ENCODE assay signal across 12 cellular contexts in the genomic region with DNA sequence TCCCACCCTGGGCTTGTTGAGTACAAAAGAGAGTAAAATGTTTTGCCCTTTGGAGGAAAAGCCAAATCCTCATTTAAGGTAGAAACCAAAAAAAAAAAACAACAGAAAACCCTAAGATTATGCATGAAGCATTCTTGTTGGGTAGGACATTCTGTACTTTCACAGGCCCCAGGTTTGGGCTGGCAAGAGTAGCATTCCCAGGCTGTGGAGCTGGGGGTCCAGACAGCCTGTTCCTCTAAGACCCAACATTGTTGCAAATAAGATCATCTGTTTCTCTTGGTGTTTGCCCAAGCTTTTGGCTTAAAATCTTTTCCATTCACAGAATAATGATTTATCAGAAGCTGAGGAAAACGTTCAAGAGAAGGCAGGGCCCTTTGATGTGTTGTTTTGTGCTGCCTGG.
DNase-seq lines count a peak whose midpoint lies in the region; ATAC-seq and TF ChIP-seq lines count a peak whose summit lies in the region.
"Had no signal": no experiment of that assay in that cellular context is flagged by ENCODE, and none has a peak within 500 bp of the region (broad histone marks: within the 10 kb centered on the region; RNA-seq: fewer than 3 reads in every experiment).

No MANE protein-coding gene starts in this region.

- no peaks in the 10 kb centered on the region for H3K27me3 Mint-ChIP-seq in activated T-cell treated with anti-CD3 and anti-CD28 coated beads, Interleukin-2, amount 50 U/mL, for 72 hours (ENCODE audit: low read depth)
- H3K27me3 Mint-ChIP-seq in activated naive CD8-positive, alpha-beta T cell treated with anti-CD3 and anti-CD28 coated beads, Interleukin-2, amount 10 ng/mL, durations not matched to agents 7 days and 5 days: no peaks in the 10 kb centered on the region

- TF ChIP-seq CTCF in thoracic aorta (IDR thresholded peaks at IDR 0.05) (no peak), psoas muscle (IDR thresholded peaks at IDR 0.05) (no peak)

- H3K27me3 ChIP-seq in thoracic aorta (replicated peaks; ENCODE audit: insufficient read depth) (no peaks in the 10 kb centered on the region), psoas muscle (ENCODE audit: insufficient read depth in 3 of 3, low read length in 2 of 3) (no peaks in the 10 kb centered on the region)

- ATAC-seq in activated T-cell treated with anti-CD3 and anti-CD28 coated beads, Interleukin-2, amount 50 U/mL, for 72 hours (replicated peaks in 1 of 2): no peak
- ATAC-seq in activated naive CD8-positive, alpha-beta T cell treated with anti-CD3 and anti-CD28 coated beads, Interleukin-2, amount 10 ng/mL, durations not matched to agents 7 days and 5 days (ENCODE audit: low read depth): no peak
- peak; percentile 51 for ATAC-seq in thoracic aorta (ENCODE audit: insufficient number of reproducible peaks, low FRiP score, low read depth)
- ATAC-seq in psoas muscle: no peak

- H3K27ac ChIP-seq in thoracic aorta (peak overlapping the region; percentile 95 to 98), psoas muscle (no peak overlapping the region)

- DNase-seq in activated T-cell treated with anti-CD3 and anti-CD28 coated beads, Interleukin-2, amount 50 U/mL, for 72 hours: no peak
- DNase-seq in activated T-cell treated with anti-CD3 and anti-CD28 coated beads, Interleukin-2, amount 50 U/mL, for 48 hours: no peak
- DNase-seq in activated naive CD8-positive, alpha-beta T cell treated with anti-CD3 and anti-CD28 coated beads, Interleukin-2, amount 10 ng/mL, durations not matched to agents 7 days and 5 days: no peak
- peak; percentile 70 for DNase-seq in iris pigment epithelial cell (ENCODE audit: low read depth)
- peak; percentile 44 for DNase-seq in thoracic aorta (ENCODE audit: low spot score)
- DNase-seq in NCI-H526 treated with DMSO at 0.1 percent for 48 hours (lab: John Stamatoyannopoulos, UW): no peak
- DNase-seq in psoas muscle: no peak
- no peak for DNase-seq in SIG-M5 (lab: John Stamatoyannopoulos, UW)
- DNase-seq: activated naive CD4-positive, alpha-beta T cell treated with anti-CD3 and anti-CD28 coated beads, Interleukin-2, amount 50 U/mL, for 16 hours; NCI-H1436; retina; SHP77 treated with DMSO at 0.1 percent for 48 hours had no signal

- peak overlapping the region; percentile 66 for H3K27ac Mint-ChIP-seq in activated T-cell treated with anti-CD3 and anti-CD28 coated beads, Interleukin-2, amount 50 U/mL, for 72 hours
- peak overlapping the region; percentile 21 for H3K27ac Mint-ChIP-seq in activated naive CD8-positive, alpha-beta T cell treated with anti-CD3 and anti-CD28 coated beads, Interleukin-2, amount 10 ng/mL, durations not matched to agents 7 days and 5 days

- peaks cover 42 to 97% of the 10 kb centered on the region in 2 donors for H3K4me1 ChIP-seq in thoracic aorta (ENCODE audit: control insufficient read depth in 1 of 2, low read depth in 2 of 2)
- H3K4me1 ChIP-seq in psoas muscle: peaks cover 9% of the 10 kb centered on the region

- no peaks in the 10 kb centered on the region for H3K9me3 Mint-ChIP-seq in activated T-cell treated with anti-CD3 and anti-CD28 coated beads, Interleukin-2, amount 50 U/mL, for 72 hours
- no peaks in the 10 kb centered on the region for H3K9me3 Mint-ChIP-seq in activated naive CD8-positive, alpha-beta T cell treated with anti-CD3 and anti-CD28 coated beads, Interleukin-2, amount 10 ng/mL, durations not matched to agents 7 days and 5 days

- peaks cover 20 to 63% of the 10 kb centered on the region in 2 donors for H3K36me3 Mint-ChIP-seq in activated T-cell treated with anti-CD3 and anti-CD28 coated beads, Interleukin-2, amount 50 U/mL, for 72 hours (ENCODE audit: insufficient read depth in 2 of 2)
- peaks cover 33% of the 10 kb centered on the region for H3K36me3 Mint-ChIP-seq in activated naive CD8-positive, alpha-beta T cell treated with anti-CD3 and anti-CD28 coated beads, Interleukin-2, amount 10 ng/mL, durations not matched to agents 7 days and 5 days

- WGBS in psoas muscle, 3 donors: 54 to 64% (median 60%) methylated on average over 1 of the region's 1 CpG

- POLR2A ChIA-PET in activated naive CD8-positive, alpha-beta T cell treated with anti-CD3 and anti-CD28 coated beads, Interleukin-2, amount 10 ng/mL, durations not matched to agents 7 days and 5 days (lab: Charles Lee): interaction anchor here (0.8 kb wide), 1 partner anchor 9 kb away, joined by 5 read pairs; no protein-coding TSS in a partner anchor

- H3K9me3 ChIP-seq in thoracic aorta (no peaks in the 10 kb centered on the region), psoas muscle (no peaks in the 10 kb centered on the region)

- intact Hi-C loops in psoas muscle (cut with DNase I): loop anchor here (2.0 to 5.0 kb wide), 2 partner anchors 112 to 187 kb away; no protein-coding TSS in a partner anchor

- H3K36me3 ChIP-seq in thoracic aorta (peaks cover 38% of the 10 kb centered on the region), psoas muscle (ENCODE audit: insufficient read depth in 1 of 2, low read depth in 1 of 2) (peaks cover 0 to 8% of the 10 kb centered on the region in 2 donors)

- H3K4me1 Mint-ChIP-seq in activated T-cell treated with anti-CD3 and anti-CD28 coated beads, Interleukin-2, amount 50 U/mL, for 72 hours (ENCODE audit: low read depth): peaks cover 66% of the 10 kb centered on the region
- H3K4me1 Mint-ChIP-seq in activated naive CD8-positive, alpha-beta T cell treated with anti-CD3 and anti-CD28 coated beads, Interleukin-2, amount 10 ng/mL, durations not matched to agents 7 days and 5 days: peaks cover 21% of the 10 kb centered on the region

- H3K4me3 ChIP-seq in thoracic aorta: peak overlapping the region; percentile 12
- H3K4me3 ChIP-seq in psoas muscle: no peak overlapping the region

- H3K4me3 Mint-ChIP-seq in activated T-cell treated with anti-CD3 and anti-CD28 coated beads, Interleukin-2, amount 50 U/mL, for 72 hours: peak overlapping the region in 1 of 2 donors; percentile 50
- H3K4me3 Mint-ChIP-seq in activated naive CD8-positive, alpha-beta T cell treated with anti-CD3 and anti-CD28 coated beads, Interleukin-2, amount 10 ng/mL, durations not matched to agents 7 days and 5 days: no peak overlapping the region

Comparison
In these comparisons a context has a peak if more than half of its experiments do, and no peak if none do; other contexts are left out.
1. DNase-seq: peak in iris pigment epithelial cell (single experiment) and thoracic aorta (single experiment); none in activated T-cell treated with anti-CD3 and anti-CD28 coated beads, Interleukin-2, amount 50 U/mL, for 72 hours (0 of 2), activated T-cell treated with anti-CD3 and anti-CD28 coated beads, Interleukin-2, amount 50 U/mL, for 48 hours (0 of 2), activated naive CD8-positive, alpha-beta T cell treated with anti-CD3 and anti-CD28 coated beads, Interleukin-2, amount 10 ng/mL, durations not matched to agents 7 days and 5 days (single experiment), NCI-H526 treated with DMSO at 0.1 percent for 48 hours (single experiment), psoas muscle (0 of 2) and SIG-M5 (single experiment).